2 cellular contexts compared by ENCODE assay signal in genomic region chr14:62076825-62077660, GRCh38.
TF ChIP-seq lines count a peak whose summit lies in the region.

No MANE protein-coding gene starts in this region.

TF ChIP-seq in SK-N-SH, 30 proteins besides CTCF, POLR2A, EP300 and RAD21 (continued from another document):
- TF ChIP-seq RCOR1 (IDR thresholded peaks at IDR 0.05; ENCODE audit: low read length) = no peak
- TF ChIP-seq TAF1 (IDR thresholded peaks at IDR 0.05; ENCODE audit: borderline replicate concordance, low read depth, low read length) = no peak
- TF ChIP-seq ZBTB33 (IDR thresholded peaks at IDR 0.05; ENCODE audit: borderline replicate concordance, low read depth) = no peak
TF ChIP-seq in SK-N-SH: peak in this region for 0.

TF ChIP-seq in SK-N-SH treated with all-trans-retinoic acid at 6 μM for 48 hours, 23 proteins besides CTCF, POLR2A, EP300 and RAD21 (continued from another document):
- TF ChIP-seq, protein P1, sequence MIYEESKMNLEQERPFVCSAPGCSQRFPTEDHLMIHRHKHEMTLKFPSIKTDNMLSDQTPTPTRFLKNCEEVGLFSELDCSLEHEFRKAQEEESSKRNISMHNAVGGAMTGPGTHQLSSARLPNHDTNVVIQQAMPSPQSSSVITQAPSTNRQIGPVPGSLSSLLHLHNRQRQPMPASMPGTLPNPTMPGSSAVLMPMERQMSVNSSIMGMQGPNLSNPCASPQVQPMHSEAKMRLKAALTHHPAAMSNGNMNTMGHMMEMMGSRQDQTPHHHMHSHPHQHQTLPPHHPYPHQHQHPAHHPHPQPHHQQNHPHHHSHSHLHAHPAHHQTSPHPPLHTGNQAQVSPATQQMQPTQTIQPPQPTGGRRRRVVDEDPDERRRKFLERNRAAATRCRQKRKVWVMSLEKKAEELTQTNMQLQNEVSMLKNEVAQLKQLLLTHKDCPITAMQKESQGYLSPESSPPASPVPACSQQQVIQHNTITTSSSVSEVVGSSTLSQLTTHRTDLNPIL (CRISPR knock-in tag; IDR thresholded peaks at IDR 0.05; ENCODE audit: low read depth) = no peak
- TF ChIP-seq ZNF8 (CRISPR knock-in tag; IDR thresholded peaks at IDR 0.05) = no peak
- TF ChIP-seq RARB (CRISPR knock-in tag; IDR thresholded peaks at IDR 0.05) = no peak
TF ChIP-seq in SK-N-SH treated with all-trans-retinoic acid at 6 μM for 48 hours: peak in this region for 0.
